27 cellular contexts compared by ENCODE assay signal in genomic region chr15:70293606-70294470, GRCh38.
"Had no signal": no experiment of that assay in that cellular context is flagged by ENCODE, and none has a peak within 500 bp of the region (broad histone marks: within the 10 kb centered on the region; RNA-seq: fewer than 3 reads in every experiment).

No MANE protein-coding gene starts in this region.

- H3K4me1 ChIP-seq: foreskin keratinocyte, neural progenitor cell, parathyroid adenoma, uterus had no signal

- H3K9me3 ChIP-seq: esophagus muscularis mucosa, gastroesophageal sphincter, heart left ventricle, right lobe of liver, suprapubic skin, uterus had no signal

- H3K27me3 Mint-ChIP-seq: memory B cell had no signal

- H2AFZ ChIP-seq: hepatocyte, neural progenitor cell, parathyroid adenoma had no signal

- H3K4me3 Mint-ChIP-seq: memory B cell; naive thymus-derived CD4-positive, alpha-beta T cell; nephron; neural progenitor cell; stimulated activated naive CD8-positive, alpha-beta T cell treated with anti-CD3 and anti-CD28 coated beads, Interleukin-15, amount 100 ng/mL, for 72 hours; type B pancreatic cell had no signal

- H3K79me2 ChIP-seq: hepatocyte, parathyroid adenoma had no signal

- H3K4me2 ChIP-seq: hepatocyte, neural progenitor cell had no signal

- H3K27ac Mint-ChIP-seq: memory B cell; naive thymus-derived CD4-positive, alpha-beta T cell; nephron; neural progenitor cell; progenitor cell of endocrine pancreas; stimulated activated naive CD8-positive, alpha-beta T cell treated with anti-CD3 and anti-CD28 coated beads, Interleukin-15, amount 100 ng/mL, for 72 hours; type B pancreatic cell had no signal

- H3K36me3 Mint-ChIP-seq: memory B cell; naive thymus-derived CD4-positive, alpha-beta T cell; neural progenitor cell; type B pancreatic cell had no signal

- H3K9me3 Mint-ChIP-seq: memory B cell; naive thymus-derived CD4-positive, alpha-beta T cell; neural progenitor cell; stimulated activated naive CD8-positive, alpha-beta T cell treated with anti-CD3 and anti-CD28 coated beads, Interleukin-15, amount 100 ng/mL, for 72 hours; type B pancreatic cell had no signal

- H3K4me1 Mint-ChIP-seq: naive thymus-derived CD4-positive, alpha-beta T cell had no signal

- DNase-seq: dermis blood vessel endothelial cell; effector memory CD4-positive, alpha-beta T cell; foreskin keratinocyte; heart left ventricle; left colon; midbrain; naive thymus-derived CD4-positive, alpha-beta T cell; right lobe of liver; small intestine; stimulated activated CD4-positive, alpha-beta T cell treated with anti-CD3 and anti-CD28 coated beads, Interleukin-15, amount 100 ng/mL, for 24 hours; stimulated activated CD4-positive, alpha-beta T cell treated with anti-CD3 and anti-CD28 coated beads, Interleukin-2, amount 100 ng/mL, for 48 hours; stimulated activated CD8-positive, alpha-beta memory T cell treated with anti-CD3 and anti-CD28 coated beads, Interleukin-4, amount 100 ng/mL, for 48 hours; stimulated activated naive CD4-positive, alpha-beta T cell; stimulated activated naive CD8-positive, alpha-beta T cell treated with anti-CD3 and anti-CD28 coated beads, Interleukin-15, amount 100 ng/mL, for 72 hours; uterus had no signal

- H3K36me3 ChIP-seq: esophagus muscularis mucosa, gastroesophageal sphincter, heart left ventricle, neural progenitor cell, right lobe of liver, suprapubic skin, uterus had no signal

- H3K27me3 ChIP-seq: esophagus muscularis mucosa, gastroesophageal sphincter, heart left ventricle, hepatocyte, neural progenitor cell, right lobe of liver, suprapubic skin, uterus had no signal

- ATAC-seq: foreskin keratinocyte; gastroesophageal sphincter; heart left ventricle; left colon; naive thymus-derived CD4-positive, alpha-beta T cell; right lobe of liver; stimulated activated naive CD8-positive, alpha-beta T cell treated with anti-CD3 and anti-CD28 coated beads, Interleukin-15, amount 100 ng/mL, for 72 hours had no signal

- H3K9ac ChIP-seq: neural progenitor cell, parathyroid adenoma had no signal

- H3K4me3 ChIP-seq: coronary artery, esophagus muscularis mucosa, gastroesophageal sphincter, heart left ventricle, hepatocyte, lung, neural progenitor cell, right lobe of liver, suprapubic skin, uterus had no signal

- H3K27ac ChIP-seq: coronary artery, esophagus muscularis mucosa, foreskin keratinocyte, gastroesophageal sphincter, heart left ventricle, hepatocyte, neural progenitor cell, parathyroid adenoma, right lobe of liver, suprapubic skin, uterus had no signal
